6 cellular contexts compared by ENCODE assay signal in genomic region chr2:36979007-36979406, GRCh38. TPM values are rescaled to one million over a fixed set of nuclear protein-coding genes. Genes with fewer than 3 reads are reported as not detected.
A peak's percentile ranks its signal among the peaks of the same experiment; 100 is the strongest.
DNase-seq lines count a peak whose midpoint lies in the region; ATAC-seq, FAIRE-seq and TF ChIP-seq lines count a peak whose summit lies in the region.
"Not testable (repeated sequence)": the region's sequence is repeated elsewhere in the genome, so short reads cannot be mapped to it uniquely, and the experiment has no call there.

No MANE protein-coding gene starts in this region.

- in situ Hi-C loops in K562 (cut with MboI), result not testable (repeated sequence)

- not testable (repeated sequence) for H3K9ac ChIP-seq in K562 (ENCODE audit: insufficient read depth in 1 of 2, low read depth in 2 of 2, low read length in 2 of 2)

- H3K36me3 Mint-ChIP-seq in CD8-positive, alpha-beta T cell, result peaks cover 22% of the 10 kb centered on the region
- peaks cover 12% of the 10 kb centered on the region for H3K36me3 Mint-ChIP-seq in activated naive CD8-positive, alpha-beta T cell treated with anti-CD3 and anti-CD28 coated beads for 36 hours
- H3K36me3 Mint-ChIP-seq in memory B cell, result peaks cover 16% of the 10 kb centered on the region
- H3K36me3 Mint-ChIP-seq in stimulated activated effector memory CD8-positive, alpha-beta T cell treated with anti-CD3 and anti-CD28 coated beads, Interleukin-12 subunit alpha, Interleukin-12 subunit beta, amount 100 ng/mL, for 72 hours, result peaks cover 34% of the 10 kb centered on the region

- not testable (repeated sequence) for H2AFZ ChIP-seq in K562 (ENCODE audit: low read depth, low read length)

- CTCF ChIA-PET in CD8-positive, alpha-beta T cell (lab: Charles Lee), result interaction anchor here (1.0 kb wide), 1 partner anchor 12 kb away, joined by 3 read pairs; the partner anchor contains the start of gene STRN
- CTCF ChIA-PET in HEK293 (lab: Yijun Ruan, JAX); K562 (lab: Yijun Ruan, JAX; ENCODE audit: low intra/inter-chr PET ratio): not testable (repeated sequence)

- not testable (repeated sequence) for H3K4me1 ChIP-seq in CD8-positive, alpha-beta T cell (ENCODE audit: insufficient read depth, low read length); HEK293 (ENCODE audit: control insufficient read depth, insufficient read depth, low read length); K562 (replicated peaks in 1 of 2; ENCODE audit: control insufficient read depth in 2 of 2, insufficient read depth in 2 of 2, low read length in 2 of 2)

- not testable (repeated sequence) for DNase-seq in CD8-positive, alpha-beta T cell; activated naive CD8-positive, alpha-beta T cell treated with anti-CD3 and anti-CD28 coated beads for 36 hours; K562 (ENCODE audit: extremely low read depth in 1 of 4, low spot score in 3 of 4); memory B cell (ENCODE audit: low spot score in 2 of 2); stimulated activated effector memory CD8-positive, alpha-beta T cell treated with anti-CD3 and anti-CD28 coated beads, Interleukin-12 subunit alpha, Interleukin-12 subunit beta, amount 100 ng/mL, for 72 hours (ENCODE audit: low spot score in 2 of 2)

- H3K4me3 Mint-ChIP-seq in CD8-positive, alpha-beta T cell; activated naive CD8-positive, alpha-beta T cell treated with anti-CD3 and anti-CD28 coated beads for 36 hours; memory B cell; stimulated activated effector memory CD8-positive, alpha-beta T cell treated with anti-CD3 and anti-CD28 coated beads, Interleukin-12 subunit alpha, Interleukin-12 subunit beta, amount 100 ng/mL, for 72 hours: not testable (repeated sequence)

- not testable (repeated sequence) for H3K9me3 Mint-ChIP-seq in CD8-positive, alpha-beta T cell; activated naive CD8-positive, alpha-beta T cell treated with anti-CD3 and anti-CD28 coated beads for 36 hours; memory B cell; stimulated activated effector memory CD8-positive, alpha-beta T cell treated with anti-CD3 and anti-CD28 coated beads, Interleukin-12 subunit alpha, Interleukin-12 subunit beta, amount 100 ng/mL, for 72 hours

- WGBS in K562 (ENCODE audit: insufficient coverage, low coverage, missing lambda C conversion rate), result 78% methylated on average over 3 of the region's 3 CpGs

- not testable (repeated sequence) for H3K4me1 Mint-ChIP-seq in CD8-positive, alpha-beta T cell (ENCODE audit: low read depth); activated naive CD8-positive, alpha-beta T cell treated with anti-CD3 and anti-CD28 coated beads for 36 hours; memory B cell; stimulated activated effector memory CD8-positive, alpha-beta T cell treated with anti-CD3 and anti-CD28 coated beads, Interleukin-12 subunit alpha, Interleukin-12 subunit beta, amount 100 ng/mL, for 72 hours

- not testable (repeated sequence) for BruUV-seq in K562 (replicated peaks; lab: Mats Ljungman, UMichigan)

- H3K9me1 ChIP-seq in K562 (ENCODE audit: control insufficient read depth, insufficient read depth, low read length), result not testable (repeated sequence)

- FAIRE-seq in K562 (lab: Jason Lieb, UNC), result not testable (repeated sequence)

- H3K27me3 Mint-ChIP-seq in CD8-positive, alpha-beta T cell (ENCODE audit: low read depth); activated naive CD8-positive, alpha-beta T cell treated with anti-CD3 and anti-CD28 coated beads for 36 hours; memory B cell: not testable (repeated sequence)

- TF ChIP-seq EP300 in K562 (IDR thresholded peaks at IDR 0.05; ENCODE audit: low read length), result not testable (repeated sequence)

- not testable (repeated sequence) for TF ChIP-seq CTCF in CD8-positive, alpha-beta T cell (IDR thresholded peaks at IDR 0.05); HEK293 (tag by site-specific recombination; IDR thresholded peaks at IDR 0.05); K562 (IDR thresholded peaks at IDR 0.05 in 2 of 3, conservative IDR thresholded peaks at IDR 0.05 in 1 of 3; ENCODE audit: insufficient read depth in 2 of 3, low read depth in 1 of 3, low read length in 3 of 3)

- ATAC-seq in CD8-positive, alpha-beta T cell; K562; memory B cell (ENCODE audit: low read depth); stimulated activated effector memory CD8-positive, alpha-beta T cell treated with anti-CD3 and anti-CD28 coated beads, Interleukin-12 subunit alpha, Interleukin-12 subunit beta, amount 100 ng/mL, for 72 hours: not testable (repeated sequence)

- H3K79me2 ChIP-seq in K562 (ENCODE audit: control insufficient read depth, insufficient read depth, low read length), result not testable (repeated sequence)

- not testable (repeated sequence) for H3K9me3 ChIP-seq in CD8-positive, alpha-beta T cell (ENCODE audit: low read length); HEK293 (ENCODE audit: control insufficient read depth, insufficient read depth, low read depth, low read length); K562 (replicated peaks; ENCODE audit: control insufficient read depth, insufficient read depth, low read depth, low read length)

- H3K4me3 ChIP-seq in CD8-positive, alpha-beta T cell (ENCODE audit: low read depth, low read length); HEK293 (ENCODE audit: low read depth, low read length); K562: not testable (repeated sequence)

- not testable (repeated sequence) for H3K36me3 ChIP-seq in CD8-positive, alpha-beta T cell (ENCODE audit: insufficient read depth, low read length); HEK293 (ENCODE audit: control insufficient read depth in 2 of 2, insufficient read depth in 1 of 2, low read length in 2 of 2)
- H3K36me3 ChIP-seq in K562 (ENCODE audit: control insufficient read depth, insufficient read depth, low read length), result peaks cover 11% of the 10 kb centered on the region; the same call in 2 of the 3 replicates

- H3K27ac ChIP-seq in CD8-positive, alpha-beta T cell (ENCODE audit: low read depth, low read length); HEK293 (ENCODE audit: extremely low read depth, low read depth, low read length); K562 (ENCODE audit: extremely low read depth, low read depth, low read length): not testable (repeated sequence)

- not testable (repeated sequence) for H3K4me2 ChIP-seq in K562 (ENCODE audit: insufficient read depth, low read length)

- intact Hi-C loops in CD8-positive, alpha-beta T cell (cut with DNase I, micrococcal nuclease); K562 (cut with micrococcal nuclease): not testable (repeated sequence)

- not testable (repeated sequence) for H3K27me3 ChIP-seq in CD8-positive, alpha-beta T cell (ENCODE audit: insufficient read depth, low read length); K562 (ENCODE audit: control insufficient read depth in 2 of 2, insufficient read depth in 2 of 2, low read length in 2 of 2)

- TF ChIP-seq RAD21 in K562 (CRISPR knock-in tag; conservative IDR thresholded peaks at IDR 0.05 in 1 of 2, IDR thresholded peaks at IDR 0.05 in 1 of 2), result not testable (repeated sequence)

- H4K20me1 ChIP-seq in K562 (replicated peaks; ENCODE audit: control insufficient read depth, insufficient read depth, low read length), result not testable (repeated sequence)

- POLR2A ChIA-PET in CD8-positive, alpha-beta T cell (lab: Charles Lee); HEK293 (lab: Yijun Ruan, JAX); K562 (lab: Yijun Ruan, JAX): not testable (repeated sequence)

- H3K27ac Mint-ChIP-seq in CD8-positive, alpha-beta T cell, result peak overlapping the region; percentile 81
- peak overlapping the region; percentile 2 for H3K27ac Mint-ChIP-seq in activated naive CD8-positive, alpha-beta T cell treated with anti-CD3 and anti-CD28 coated beads for 36 hours
- peak overlapping the region; percentile 4 for H3K27ac Mint-ChIP-seq in memory B cell
- H3K27ac Mint-ChIP-seq in stimulated activated effector memory CD8-positive, alpha-beta T cell treated with anti-CD3 and anti-CD28 coated beads, Interleukin-12 subunit alpha, Interleukin-12 subunit beta, amount 100 ng/mL, for 72 hours, result peak overlapping the region; percentile 32

- TF ChIP-seq POLR2A in K562 (conservative IDR thresholded peaks at IDR 0.05), result not testable (repeated sequence)

TF ChIP-seq in K562, 482 proteins besides CTCF, POLR2A, EP300 and RAD21:
- peak; percentile 83 for TF ChIP-seq ZNF121 (CRISPR knock-in tag; conservative IDR thresholded peaks at IDR 0.05)
TF ChIP-seq in K562: peak in this region for 1; not testable (repeated sequence) for 481.

RNA-seq across cellular contexts. Expression of gene STRN, which starts 12.7 kb away (rescaled TPM):
- 10 to 100 TPM; 15.6 to 17.4 TPM for total RNA-seq in CD8-positive, alpha-beta T cell
- 10 to 100 TPM; 30.8 TPM for total RNA-seq in activated naive CD8-positive, alpha-beta T cell treated with anti-CD3 and anti-CD28 coated beads for 36 hours
- total RNA-seq in K562 (2011; cell fraction: chromatin; rRNA removed; ENCODE audit: low replicate concordance), result 8.8 and 32.4 TPM in 2 replicates
- 3.0 and 5.8 TPM in 2 replicates for total RNA-seq in K562 (2011; cell fraction: nucleolus; rRNA removed)
- 12.8 and 26.0 TPM in 2 replicates for total RNA-seq in K562 (2011; cell fraction: nucleoplasm; rRNA removed)
- 12.8 and 13.4 TPM in 2 replicates for total RNA-seq in K562 (2014; rRNA removed)
- total RNA-seq in K562 (2014; rRNA removed; fragmentation: Illumina TruSeq; extraction: Trizol), result 23.6 and 30.9 TPM in 2 replicates
- 18.1 and 20.0 TPM in 2 replicates for total RNA-seq in K562 (2015; rRNA removed; fragmentation: Illumina TruSeq; extraction: Trizol)
- total RNA-seq in K562 (2021), result 26.4 and 29.1 TPM in 2 replicates
- polyA plus RNA-seq in K562 (2011; rRNA removed), result 24.2 and 31.2 TPM in 2 replicates
- 11.4 and 12.9 TPM in 2 replicates for polyA plus RNA-seq in K562 (2011; cell fraction: cytosol; rRNA removed)
- polyA plus RNA-seq in K562 (2011; cell fraction: nucleus; rRNA removed), result 14.0 and 19.6 TPM in 2 replicates
- 13.4 and 16.0 TPM in 2 replicates for polyA plus RNA-seq in K562 (2012)
- polyA plus RNA-seq in K562 (2014; fragmentation: Illumina TruSeq; extraction: Trizol), result 19.2 and 22.4 TPM in 2 replicates
- 1 to 10 TPM; 1.3 to 1.6 TPM for polyA plus RNA-seq in K562 (2014; fragmentation: Nextera tagmentation; extraction: Ambion mirVana)
- polyA plus RNA-seq in K562 (2014; rRNA removed), result 11.4 and 12.8 TPM in 2 replicates
- 82.1 and 87.5 TPM in 2 replicates for polyA minus RNA-seq in K562 (2011; rRNA and poly(A)+ RNA removed)
- 19.7 and 28.7 TPM in 2 replicates for polyA minus RNA-seq in K562 (2011; cell fraction: cytosol; rRNA and poly(A)+ RNA removed)
- polyA minus RNA-seq in K562 (2011; cell fraction: nucleus; rRNA and poly(A)+ RNA removed), result 9.0 and 18.2 TPM in 2 replicates

Comparison
In these comparisons a context has a peak if more than half of its experiments do, and no peak if none do; other contexts are left out.
1. H3K27ac Mint-ChIP-seq: peak in every context shown above with its lines; median percentile 81 in CD8-positive, alpha-beta T cell; 32 in stimulated activated effector memory CD8-positive, alpha-beta T cell treated with anti-CD3 and anti-CD28 coated beads, Interleukin-12 subunit alpha, Interleukin-12 subunit beta, amount 100 ng/mL, for 72 hours; 4 in memory B cell; 2 in activated naive CD8-positive, alpha-beta T cell treated with anti-CD3 and anti-CD28 coated beads for 36 hours.